ENCODE assay signal across 23 cellular contexts in genomic region chr5:66518753-66519152, GRCh38.
DNase-seq lines count a peak whose midpoint lies in the region; ATAC-seq and TF ChIP-seq lines count a peak whose summit lies in the region.
"Had no signal": no experiment of that assay in that cellular context is flagged by ENCODE, and none has a peak within 500 bp of the region (broad histone marks: within the 10 kb centered on the region; RNA-seq: fewer than 3 reads in every experiment).

No MANE protein-coding gene starts in this region.

- H3K27me3 ChIP-seq in left lung = no peaks in the 10 kb centered on the region
- H3K27me3 ChIP-seq in upper lobe of right lung = no peaks in the 10 kb centered on the region
- H3K27me3 ChIP-seq: BLaER1 treated with 17β-estradiol and CSF1 and Interleukin-3, amounts not matched to agents 10 nM and 100 nM; dorsolateral prefrontal cortex; esophagus squamous epithelium; testis had no signal

- H3K36me3 ChIP-seq in left lung (no peaks in the 10 kb centered on the region), upper lobe of right lung (no peaks in the 10 kb centered on the region)
- H3K36me3 ChIP-seq: BLaER1 treated with 17β-estradiol and CSF1 and Interleukin-3, amounts not matched to agents 10 nM and 100 nM; esophagus squamous epithelium had no signal

- no peaks in the 10 kb centered on the region for H3K4me1 Mint-ChIP-seq in activated T-helper 1 cell treated with anti-CD3 and anti-CD28 coated beads, Interleukin-12 subunit alpha, Interleukin-12 subunit beta, Interleukin-2, Interleukin-4 antibody, amounts not matched to agents 30 ng/mL and 10 ng/mL and 1 ng/mL, durations not matched to agents 14 hours and 24 hours and 36 hours (ENCODE audit: low read depth)
- H3K4me1 Mint-ChIP-seq: activated naive CD8-positive, alpha-beta T cell treated with anti-CD3 and anti-CD28 coated beads, Interleukin-2, amount 10 ng/mL, durations not matched to agents 7 days and 5 days; activated T-helper 17 cell treated with anti-CD3 and anti-CD28 coated beads, Interleukin-2, amount 50 U/mL, for 72 hours had no signal

- H3K4me3 ChIP-seq in left lung = no peak overlapping the region
- peak overlapping the region; percentile 19 for H3K4me3 ChIP-seq in upper lobe of right lung
- H3K4me3 ChIP-seq: BLaER1 treated with 17β-estradiol and CSF1 and Interleukin-3, amounts not matched to agents 10 nM and 100 nM; dorsolateral prefrontal cortex; esophagus squamous epithelium; testis had no signal

- intact Hi-C loops in left cardiac atrium (cut with DNase I) (no loop called here), Right ventricle myocardium inferior (cut with DNase I) (no loop called here), left lung (cut with DNase I) (no loop called here), upper lobe of right lung (cut with DNase I) (no loop called here)
- intact Hi-C loops in activated T-helper 1 cell treated with anti-CD3 and anti-CD28 coated beads, Interleukin-12 subunit alpha, Interleukin-12 subunit beta, Interleukin-2, Interleukin-4 antibody, amounts not matched to agents 30 ng/mL and 10 ng/mL and 1 ng/mL, durations not matched to agents 14 hours and 24 hours and 36 hours (cut with micrococcal nuclease) = no loop called here

- H3K9me3 ChIP-seq in left lung (peaks cover 0 to 22% of the 10 kb centered on the region in 2 donors), upper lobe of right lung (peaks cover 13% of the 10 kb centered on the region)
- H3K9me3 ChIP-seq: testis had no signal

- TF ChIP-seq CTCF in left lung (IDR thresholded peaks at IDR 0.05) (no peak), upper lobe of right lung (IDR thresholded peaks at IDR 0.05) (no peak)

- ATAC-seq in left cardiac atrium (peak; percentile 57 to 81), Right ventricle myocardium inferior (no peak), left lung (peak; percentile 87), upper lobe of right lung (peak; percentile 78), GM21528 (IDR thresholded peaks at IDR 0.05; ENCODE audit: low FRiP score, unreplicated experiment) (no peak)
- ATAC-seq: activated CD4-positive, alpha-beta T cell treated with anti-CD3 and anti-CD28 coated beads for 36 hours; activated T-helper 17 cell treated with anti-CD3 and anti-CD28 coated beads, Interleukin-2, amount 50 U/mL, for 72 hours; sciatic nerve; T-cell had no signal

- H3K4me1 ChIP-seq in left lung (no peaks in the 10 kb centered on the region), upper lobe of right lung (no peaks in the 10 kb centered on the region)
- H3K4me1 ChIP-seq: esophagus squamous epithelium, testis had no signal

- H3K36me3 Mint-ChIP-seq in activated T-helper 1 cell treated with anti-CD3 and anti-CD28 coated beads, Interleukin-12 subunit alpha, Interleukin-12 subunit beta, Interleukin-2, Interleukin-4 antibody, amounts not matched to agents 30 ng/mL and 10 ng/mL and 1 ng/mL, durations not matched to agents 14 hours and 24 hours and 36 hours (ENCODE audit: low read depth) = no peaks in the 10 kb centered on the region
- H3K36me3 Mint-ChIP-seq: activated naive CD8-positive, alpha-beta T cell treated with anti-CD3 and anti-CD28 coated beads, Interleukin-2, amount 10 ng/mL, durations not matched to agents 7 days and 5 days; T-cell had no signal

- peaks cover 2% of the 10 kb centered on the region for H3K27me3 Mint-ChIP-seq in activated T-helper 1 cell treated with anti-CD3 and anti-CD28 coated beads, Interleukin-12 subunit alpha, Interleukin-12 subunit beta, Interleukin-2, Interleukin-4 antibody, amounts not matched to agents 30 ng/mL and 10 ng/mL and 1 ng/mL, durations not matched to agents 14 hours and 24 hours and 36 hours (ENCODE audit: insufficient read depth)

- no peak for DNase-seq in left cardiac atrium
- no peak for DNase-seq in Right ventricle myocardium inferior (ENCODE audit: missing footprints)
- DNase-seq in dermis blood vessel endothelial cell = peak; percentile 40
- DNase-seq in left lung = no peak
- no peak for DNase-seq in upper lobe of right lung
- DNase-seq in activated CD8-positive, alpha-beta memory T cell treated with anti-CD3 and anti-CD28 coated beads for 24 hours = no peak
- DNase-seq in activated T-helper 1 cell treated with anti-CD3 and anti-CD28 coated beads, Interleukin-12 subunit alpha, Interleukin-12 subunit beta, Interleukin-2, Interleukin-4 antibody, amounts not matched to agents 30 ng/mL and 10 ng/mL and 1 ng/mL, durations not matched to agents 14 hours and 24 hours and 36 hours (ENCODE audit: low spot score) = no peak
- DNase-seq: activated CD4-positive, alpha-beta T cell treated with anti-CD3 and anti-CD28 coated beads for 36 hours; activated naive CD8-positive, alpha-beta T cell treated with anti-CD3 and anti-CD28 coated beads, Interleukin-2, amount 10 ng/mL, durations not matched to agents 7 days and 5 days; Calu3; caudate nucleus; dorsolateral prefrontal cortex; esophagus squamous epithelium; glutamatergic neuron; NCI-H1105; NCI-H2029 treated with DMSO at 0.1 percent for 48 hours; occipital lobe; T-cell; testis had no signal

- H3K27ac ChIP-seq in left lung = peak overlapping the region; percentile 36 to 64
- peak overlapping the region; percentile 65 for H3K27ac ChIP-seq in upper lobe of right lung
- H3K27ac ChIP-seq: BLaER1 treated with 17β-estradiol and CSF1 and Interleukin-3, amounts not matched to agents 10 nM and 100 nM; dorsolateral prefrontal cortex; esophagus squamous epithelium; testis had no signal

- peaks cover 15% of the 10 kb centered on the region for H3K9me3 Mint-ChIP-seq in activated T-helper 1 cell treated with anti-CD3 and anti-CD28 coated beads, Interleukin-12 subunit alpha, Interleukin-12 subunit beta, Interleukin-2, Interleukin-4 antibody, amounts not matched to agents 30 ng/mL and 10 ng/mL and 1 ng/mL, durations not matched to agents 14 hours and 24 hours and 36 hours

- H3K4me3 Mint-ChIP-seq in activated T-helper 1 cell treated with anti-CD3 and anti-CD28 coated beads, Interleukin-12 subunit alpha, Interleukin-12 subunit beta, Interleukin-2, Interleukin-4 antibody, amounts not matched to agents 30 ng/mL and 10 ng/mL and 1 ng/mL, durations not matched to agents 14 hours and 24 hours and 36 hours = no peak overlapping the region
- H3K4me3 Mint-ChIP-seq: activated CD4-positive, alpha-beta T cell treated with anti-CD3 and anti-CD28 coated beads for 36 hours; activated naive CD8-positive, alpha-beta T cell treated with anti-CD3 and anti-CD28 coated beads, Interleukin-2, amount 10 ng/mL, durations not matched to agents 7 days and 5 days; activated T-helper 17 cell treated with anti-CD3 and anti-CD28 coated beads, Interleukin-2, amount 50 U/mL, for 72 hours; T-cell had no signal

- no peak overlapping the region for H3K27ac Mint-ChIP-seq in activated T-helper 1 cell treated with anti-CD3 and anti-CD28 coated beads, Interleukin-12 subunit alpha, Interleukin-12 subunit beta, Interleukin-2, Interleukin-4 antibody, amounts not matched to agents 30 ng/mL and 10 ng/mL and 1 ng/mL, durations not matched to agents 14 hours and 24 hours and 36 hours
- H3K27ac Mint-ChIP-seq: activated CD4-positive, alpha-beta T cell treated with anti-CD3 and anti-CD28 coated beads for 36 hours; activated naive CD8-positive, alpha-beta T cell treated with anti-CD3 and anti-CD28 coated beads, Interleukin-2, amount 10 ng/mL, durations not matched to agents 7 days and 5 days; activated T-helper 17 cell treated with anti-CD3 and anti-CD28 coated beads, Interleukin-2, amount 50 U/mL, for 72 hours; T-cell had no signal

Comparison
In these comparisons a context has a peak if more than half of its experiments do, and no peak if none do; other contexts are left out.
1. ATAC-seq: peak in left cardiac atrium (2 of 2), left lung (single experiment) and upper lobe of right lung (single experiment); none in Right ventricle myocardium inferior (single experiment) and GM21528 (single experiment).